22 cellular contexts compared by ENCODE assay signal in the genomic region with DNA sequence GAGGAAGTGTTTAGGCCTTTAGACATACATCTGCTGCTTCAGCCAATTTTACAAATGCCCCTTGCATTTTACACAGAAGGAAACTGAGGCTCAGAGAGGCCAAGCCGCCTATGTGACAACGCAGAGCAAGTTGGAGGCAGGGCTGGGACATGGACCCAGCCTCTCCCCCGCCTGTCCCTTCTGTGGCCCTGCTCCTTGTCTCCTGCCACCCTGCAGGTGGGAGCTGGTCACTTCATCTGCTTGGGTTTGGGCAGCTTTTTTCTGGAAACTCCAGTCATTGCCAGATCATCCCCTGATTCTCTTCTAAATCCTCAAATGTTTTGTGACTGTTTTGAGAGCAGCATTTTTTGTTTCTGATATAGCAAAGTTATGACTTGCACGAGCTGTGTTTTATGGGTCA.
DNase-seq lines count a peak whose midpoint lies in the region; ATAC-seq, FAIRE-seq and TF ChIP-seq lines count a peak whose summit lies in the region.
"Had no signal": no experiment of that assay in that cellular context is flagged by ENCODE, and none has a peak within 500 bp of the region (broad histone marks: within the 10 kb centered on the region; RNA-seq: fewer than 3 reads in every experiment).

No MANE protein-coding gene starts in this region.

- H3K27ac Mint-ChIP-seq in glutamatergic neuron (ENCODE audit: unreplicated experiment): no peak overlapping the region
- H3K27ac Mint-ChIP-seq: CD4-positive, alpha-beta T cell; CD8-positive, alpha-beta T cell had no signal

- no peak for FAIRE-seq in H1 (lab: Jason Lieb, UNC)
- FAIRE-seq: A204.1, D721Med, G401.6, GM12891, GM19239 had no signal

- no peak overlapping the region for H3K23ac ChIP-seq in H1 (ENCODE audit: insufficient read length)

- no peaks in the 10 kb centered on the region for H3K4me1 Mint-ChIP-seq in glutamatergic neuron (ENCODE audit: low read depth, unreplicated experiment)

- POLR2A ChIA-PET in HCT116 (lab: Charles Lee) (no interaction called here), H1 (lab: Charles Lee; ENCODE audit: partially characterized antibody) (interaction anchor here (1.1 to 1.6 kb wide), 2 partner anchors 17 to 32 kb away, joined by 3 to 4 read pairs; no protein-coding TSS in a partner anchor)

- H2BK120ac ChIP-seq in H1 (replicated peaks; ENCODE audit: low read depth, low read length): no peak overlapping the region

- H3K36me3 ChIP-seq in BE2C (no peaks in the 10 kb centered on the region), HCT116 (ENCODE audit: control insufficient read depth in 1 of 2, insufficient read depth in 2 of 2, low read length in 2 of 2) (no peaks in the 10 kb centered on the region), H1 (ENCODE audit: control insufficient read depth in 2 of 4, insufficient read depth in 4 of 4, low read length in 3 of 4) (no peaks in the 10 kb centered on the region)
- H3K36me3 ChIP-seq: BLaER1 treated with 17β-estradiol and CSF1 and Interleukin-3, amounts not matched to agents 10 nM and 100 nM had no signal

- no peaks in the 10 kb centered on the region for H3K36me3 Mint-ChIP-seq in glutamatergic neuron (ENCODE audit: unreplicated experiment)
- H3K36me3 Mint-ChIP-seq: CD8-positive, alpha-beta T cell had no signal

- no peaks in the 10 kb centered on the region for H3K79me2 ChIP-seq in HCT116 (ENCODE audit: insufficient read depth, low read length)
- no peaks in the 10 kb centered on the region for H3K79me2 ChIP-seq in H1 (ENCODE audit: control insufficient read depth in 1 of 2, insufficient read depth in 2 of 2, low read length in 2 of 2)

- H3K4me2 ChIP-seq in HCT116 (ENCODE audit: low read length): no peak overlapping the region
- H3K4me2 ChIP-seq in H1 (ENCODE audit: insufficient read depth in 1 of 2, low read depth in 2 of 2, low read length in 2 of 2): no peak overlapping the region
- H3K4me2 ChIP-seq: BLaER1 treated with 17β-estradiol and CSF1 and Interleukin-3, amounts not matched to agents 10 nM and 100 nM had no signal

- DNase-seq in BE2C (no peak), HCT116 (ENCODE audit: low read depth, low spot score) (no peak), H1 (ENCODE audit: low read depth in 1 of 2, low spot score in 2 of 2) (no peak), glutamatergic neuron (no peak), retina (no peak), NCI-H146 treated with DMSO at 0.1 percent for 48 hours (lab: John Stamatoyannopoulos, UW; ENCODE audit: unreplicated experiment) (no peak)
- DNase-seq: 8988T; ACHN; Caco-2; Calu3; CD4-positive, alpha-beta T cell; CD8-positive, alpha-beta T cell; DMS79 treated with DMSO at 0.1 percent for 48 hours; GF-D8 had no signal

- peaks cover 2% of the 10 kb centered on the region for H3K9me3 Mint-ChIP-seq in glutamatergic neuron (ENCODE audit: unreplicated experiment)
- H3K9me3 Mint-ChIP-seq: CD4-positive, alpha-beta T cell; CD8-positive, alpha-beta T cell had no signal

- H2AFZ ChIP-seq in HCT116 (ENCODE audit: low read depth, low read length, poor library complexity, severe bottlenecking): no peak overlapping the region
- no peak overlapping the region for H2AFZ ChIP-seq in H1 (ENCODE audit: low read length)

- TF ChIP-seq CTCF in BE2C (IDR thresholded peaks at IDR 0.05; ENCODE audit: low read depth, low read length) (peak; percentile 9; the same call in 1 of the 2 replicates), HCT116 (IDR thresholded peaks at IDR 0.05 in 2 of 3, conservative IDR thresholded peaks at IDR 0.05 in 1 of 3; ENCODE audit: borderline replicate concordance in 1 of 3, insufficient read depth in 1 of 3, low read depth in 2 of 3, low read length in 2 of 3) (0 out of 6 replicates have a peak, but pooled peaks of 1 of the 3 experiments have one; percentile 26), H1 (IDR thresholded peaks at IDR 0.05; ENCODE audit: control extremely low read depth in 1 of 3, insufficient read depth in 1 of 3, low read depth in 1 of 3, low read length in 3 of 3) (peak in 2 of 3 experiments; percentile 8 to 13; a peak in 2 of 4 replicates), glutamatergic neuron (IDR thresholded peaks at IDR 0.05; ENCODE audit: partially characterized antibody, unreplicated experiment) (peak; percentile 13)

- H3K56ac ChIP-seq in H1 (replicated peaks; ENCODE audit: insufficient read length, low read depth, low read length): no peak overlapping the region

- H3K79me1 ChIP-seq in H1 (ENCODE audit: low read depth, low read length): no peaks in the 10 kb centered on the region

- no peak overlapping the region for H3K14ac ChIP-seq in H1 (ENCODE audit: insufficient read length)

- H3K27ac ChIP-seq in HCT116 (ENCODE audit: low read depth, low read length): no peak overlapping the region
- H3K27ac ChIP-seq in H1 (ENCODE audit: low read depth, low read length): no peak overlapping the region
- H3K27ac ChIP-seq: BLaER1 treated with 17β-estradiol and CSF1 and Interleukin-3, amounts not matched to agents 10 nM and 100 nM; C4-2B had no signal

- H2AK5ac ChIP-seq in H1 (ENCODE audit: low read depth, low read length): no peak overlapping the region

- WGBS in H1 (ENCODE audit: extremely low coverage in 1 of 2, insufficient coverage in 1 of 2, insufficient read length in 1 of 2, insufficient replicate concordance in 2 of 2, low coverage in 1 of 2, low lambda C conversion rate in 2 of 2, missing lambda C conversion rate in 1 of 2), 2 experiments: 70% methylated on average over 4 of the region's 4 CpGs; no CpG with 5 or more reads in 1 of the 2 experiments

- peak; percentile 60; the same call in 1 of the 2 replicates for ATAC-seq in HCT116
- no peak for ATAC-seq in SK-N-SH treated with all-trans-retinoic acid at 6 μM for 48 hours
- ATAC-seq: CD8-positive, alpha-beta T cell had no signal

- H4K91ac ChIP-seq in H1 (replicated peaks; ENCODE audit: insufficient read length, low read length): no peak overlapping the region

- TF ChIP-seq POLR2A in HCT116 (IDR thresholded peaks at IDR 0.05; ENCODE audit: borderline replicate concordance, extremely low read depth, insufficient read depth, insufficient read length) (no peak), H1 (IDR thresholded peaks at IDR 0.05; ENCODE audit: control extremely low read depth in 1 of 2, low read depth in 2 of 2, low read length in 2 of 2) (no peak)

- no peaks in the 10 kb centered on the region for H3K9me3 ChIP-seq in BE2C
- H3K9me3 ChIP-seq in HCT116 (ENCODE audit: control insufficient read depth in 1 of 2, insufficient read depth in 1 of 2, low read depth in 1 of 2, low read length in 2 of 2): no peaks in the 10 kb centered on the region
- no peaks in the 10 kb centered on the region for H3K9me3 ChIP-seq in H1 (ENCODE audit: insufficient read depth in 2 of 2, low read depth in 1 of 2, low read length in 1 of 2)
- H3K9me3 ChIP-seq: BLaER1 treated with 17β-estradiol and CSF1 and Interleukin-3, amounts not matched to agents 10 nM and 100 nM; Caco-2 had no signal

- BruUV-seq in HCT116 (replicated peaks; lab: Mats Ljungman, UMichigan): no TSS peak

- no peaks in the 10 kb centered on the region for H3K4me1 ChIP-seq in BE2C
- H3K4me1 ChIP-seq in HCT116 (ENCODE audit: control insufficient read depth in 1 of 2, insufficient read depth in 2 of 2, low read length in 2 of 2): no peaks in the 10 kb centered on the region
- H3K4me1 ChIP-seq in H1 (replicated peaks in 1 of 4; ENCODE audit: control insufficient read depth in 3 of 4, insufficient read depth in 4 of 4, low read length in 3 of 4): 0 out of 7 replicates have a peak, but pooled peaks cover 0 to 2% (median 0%) of the 10 kb centered on the region in 4 experiments
- H3K4me1 ChIP-seq: BLaER1 treated with 17β-estradiol and CSF1 and Interleukin-3, amounts not matched to agents 10 nM and 100 nM; Caco-2 had no signal

- TF ChIP-seq EP300 in H1 (IDR thresholded peaks at IDR 0.05; ENCODE audit: borderline replicate concordance in 1 of 2, low read depth in 2 of 2, low read length in 2 of 2): no peak

- H2BK5ac ChIP-seq in H1 (ENCODE audit: low read depth, low read length): no peak overlapping the region

- H3K9ac ChIP-seq in HCT116 (ENCODE audit: low read length): no peak overlapping the region
- H3K9ac ChIP-seq in H1 (replicated peaks in 1 of 4; ENCODE audit: extremely low read depth in 1 of 4, low read depth in 3 of 4, low read length in 3 of 4): no peak overlapping the region
- H3K9ac ChIP-seq: BLaER1 treated with 17β-estradiol and CSF1 and Interleukin-3, amounts not matched to agents 10 nM and 100 nM had no signal

- H2BK12ac ChIP-seq in H1 (ENCODE audit: low read depth, low read length): no peak overlapping the region

- no peak overlapping the region for H4K8ac ChIP-seq in H1 (ENCODE audit: extremely low read depth, insufficient read depth, low read length)

- no peak overlapping the region for H3K4me3 ChIP-seq in BE2C (ENCODE audit: low read depth, low read length)
- H3K4me3 ChIP-seq in HCT116 (replicated peaks in 1 of 2; ENCODE audit: low read depth in 1 of 2, low read length in 2 of 2): no peak overlapping the region
- H3K4me3 ChIP-seq in H1 (ENCODE audit: extremely low read depth in 1 of 4, insufficient read depth in 2 of 4, low read depth in 3 of 4, low read length in 4 of 4): no peak overlapping the region
- H3K4me3 ChIP-seq: BLaER1 treated with 17β-estradiol and CSF1 and Interleukin-3, amounts not matched to agents 10 nM and 100 nM had no signal

- H3K27me3 ChIP-seq in BE2C (no peaks in the 10 kb centered on the region), HCT116 (ENCODE audit: insufficient read depth, low read length) (peaks cover 17% of the 10 kb centered on the region), H1 (replicated peaks in 1 of 4; ENCODE audit: control insufficient read depth in 3 of 4, extremely low read depth in 1 of 4, insufficient read depth in 3 of 4, low read length in 3 of 4) (no peaks in the 10 kb centered on the region)
- H3K27me3 ChIP-seq: BLaER1 treated with 17β-estradiol and CSF1 and Interleukin-3, amounts not matched to agents 10 nM and 100 nM had no signal

- RAD21 ChIA-PET in HCT116 (lab: Charles Lee; ENCODE audit: low non-redundant PET in 1 of 2, low total read pairs in 2 of 2, uncharacterized antibody in 2 of 2, unreplicated experiment in 2 of 2): no interaction called here

- H2BK15ac ChIP-seq in H1 (ENCODE audit: low read length): no peak overlapping the region

- peaks cover 4% of the 10 kb centered on the region for H3K27me3 Mint-ChIP-seq in glutamatergic neuron (ENCODE audit: unreplicated experiment)

- no peak overlapping the region for H3K18ac ChIP-seq in H1 (ENCODE audit: extremely low read depth, low read length)

- intact Hi-C loops in HCT116 (cut with micrococcal nuclease): no loop called here

- H4K20me1 ChIP-seq in HCT116 (ENCODE audit: insufficient read depth) (no peaks in the 10 kb centered on the region), H1 (replicated peaks in 1 of 2; ENCODE audit: control insufficient read depth in 1 of 2, insufficient read depth in 2 of 2, low read length in 2 of 2) (no peaks in the 10 kb centered on the region)

- no peak overlapping the region for H2BK20ac ChIP-seq in H1 (ENCODE audit: low read length)

- no peak overlapping the region for H3K4ac ChIP-seq in H1 (replicated peaks; ENCODE audit: insufficient read length, low read depth, low read length)

- no peaks in the 10 kb centered on the region for H3K9me2 ChIP-seq in HCT116 (ENCODE audit: insufficient read depth)

- no peak overlapping the region for H3K4me3 Mint-ChIP-seq in glutamatergic neuron (ENCODE audit: unreplicated experiment)
- H3K4me3 Mint-ChIP-seq: CD4-positive, alpha-beta T cell; CD8-positive, alpha-beta T cell had no signal

- CTCF ChIA-PET in HCT116 (lab: Charles Lee) (interaction anchor here (1.4 kb wide), 1 partner anchor 24 kb away, joined by 4 read pairs; no protein-coding TSS in a partner anchor), H1 (lab: Charles Lee; ENCODE audit: partially characterized antibody) (interaction anchor here (0.7 to 4.5 kb wide), 9 partner anchors 8 to 181 kb away, joined by 3 to 15 read pairs (median 3); no protein-coding TSS in a partner anchor)

- no peak overlapping the region for H4K5ac ChIP-seq in H1 (ENCODE audit: insufficient read length, low read depth, low read length)

- H3K23me2 ChIP-seq in H1 (ENCODE audit: low read depth, low read length): no peaks in the 10 kb centered on the region

- TF ChIP-seq RAD21 in HCT116 (IDR thresholded peaks at IDR 0.05; ENCODE audit: low read depth) (no peak), H1 (IDR thresholded peaks at IDR 0.05 in 1 of 2, conservative IDR thresholded peaks at IDR 0.05 in 1 of 2; ENCODE audit: low read depth in 2 of 2, low read length in 2 of 2) (peak; percentile 1 to 24; a peak in 1 of 4 replicates)
